8 cellular contexts compared by ENCODE assay signal in genomic region chr16:29203046-29203932, GRCh38.
DNase-seq lines count a peak whose midpoint lies in the region; ATAC-seq, FAIRE-seq and TF ChIP-seq lines count a peak whose summit lies in the region.
"Not testable (repeated sequence)": the region's sequence is repeated elsewhere in the genome, so short reads cannot be mapped to it uniquely, and the experiment has no call there.

No MANE protein-coding gene starts in this region.

- H3K4me3 Mint-ChIP-seq in osteocyte (ENCODE audit: unreplicated experiment) = not testable (repeated sequence)

- not testable (repeated sequence) for H3K27ac Mint-ChIP-seq in osteocyte (ENCODE audit: unreplicated experiment)

- not testable (repeated sequence) for H3K9me3 ChIP-seq in body of pancreas; gastroesophageal sphincter; kidney (ENCODE audit: control insufficient read depth in 1 of 2, low read length in 2 of 2); stomach

- ATAC-seq in body of pancreas, gastroesophageal sphincter: not testable (repeated sequence)

- TF ChIP-seq EP300 in gastroesophageal sphincter (IDR thresholded peaks at IDR 0.05); stomach (IDR thresholded peaks at IDR 0.05): not testable (repeated sequence)

- H3K9ac ChIP-seq in kidney (ENCODE audit: low read length in 2 of 2) = not testable (repeated sequence)

- not testable (repeated sequence) for H3K36me3 Mint-ChIP-seq in osteocyte (ENCODE audit: unreplicated experiment)

- H3K4me1 Mint-ChIP-seq in osteocyte (ENCODE audit: unreplicated experiment) = peaks cover 38% of the 10 kb centered on the region

- peak overlapping the region; percentile 39 to 73 (median 66) for H3K27ac ChIP-seq in body of pancreas
- H3K27ac ChIP-seq in gastroesophageal sphincter = peak overlapping the region; percentile 44 to 90 (median 86)
- not testable (repeated sequence) for H3K27ac ChIP-seq in kidney (ENCODE audit: low read depth in 2 of 2, low read length in 2 of 2)
- peak overlapping the region in 3 of 5 donors; percentile 7 to 84 (median 20) for H3K27ac ChIP-seq in stomach
- peak overlapping the region; percentile 45 for H3K27ac ChIP-seq in urinary bladder (ENCODE audit: low read depth)

- H3K27me3 ChIP-seq in body of pancreas, gastroesophageal sphincter, stomach: not testable (repeated sequence)

- H3K4me3 ChIP-seq in body of pancreas; gastroesophageal sphincter; kidney (ENCODE audit: low read length in 2 of 2); stomach; urinary bladder (ENCODE audit: low read depth, low read length): not testable (repeated sequence)

- intact Hi-C loops in body of pancreas (cut with DNase I); kidney (cut with DNase I); stomach (cut with DNase I; ENCODE audit: low total_unique reads): not testable (repeated sequence)

- H3K4me1 ChIP-seq in body of pancreas = peaks cover 20% of the 10 kb centered on the region
- H3K4me1 ChIP-seq in gastroesophageal sphincter = peaks cover 0 to 56% (median 28%) of the 10 kb centered on the region in 3 donors
- not testable (repeated sequence) for H3K4me1 ChIP-seq in kidney (ENCODE audit: control insufficient read depth in 1 of 2, insufficient read depth in 1 of 2, low read depth in 1 of 2, low read length in 2 of 2); urinary bladder (ENCODE audit: insufficient read depth)
- H3K4me1 ChIP-seq in stomach = peaks cover 0 to 40% (median 14%) of the 10 kb centered on the region in 4 donors

- H3K9me3 Mint-ChIP-seq in osteocyte (ENCODE audit: unreplicated experiment) = not testable (repeated sequence)

- WGBS in body of pancreas, 2 donors = 77 to 80% methylated on average over 25 to 30 of the region's 30 CpGs
- WGBS in gastroesophageal sphincter (ENCODE audit: low coverage in 1 of 2), 2 donors = 85 to 86% methylated on average over 4 to 17 of the region's 30 CpGs
- WGBS in stomach, 5 donors = 78 to 90% (median 86%) methylated on average over 21 to 30 of the region's 30 CpGs
- 89% methylated on average over 30 of the region's 30 CpGs for WGBS in urinary bladder

- H3K27me3 Mint-ChIP-seq in osteocyte (ENCODE audit: unreplicated experiment) = not testable (repeated sequence)

- TF ChIP-seq CTCF in body of pancreas (IDR thresholded peaks at IDR 0.05); gastroesophageal sphincter (IDR thresholded peaks at IDR 0.05); kidney (IDR thresholded peaks at IDR 0.05; ENCODE audit: borderline replicate concordance, extremely low read depth, insufficient read depth); osteocyte (IDR thresholded peaks at IDR 0.05); stomach (IDR thresholded peaks at IDR 0.05): not testable (repeated sequence)

- not testable (repeated sequence) for H3K36me3 ChIP-seq in body of pancreas (replicated peaks in 1 of 2; ENCODE audit: insufficient read depth in 1 of 2, low read depth in 2 of 2); gastroesophageal sphincter; kidney (ENCODE audit: control insufficient read depth in 1 of 2, insufficient read depth in 2 of 2, low read length in 2 of 2); stomach; urinary bladder (ENCODE audit: insufficient read depth)

- not testable (repeated sequence) for TF ChIP-seq POLR2A in body of pancreas (IDR thresholded peaks at IDR 0.05); gastroesophageal sphincter (IDR thresholded peaks at IDR 0.05); stomach (IDR thresholded peaks at IDR 0.05)

- peak; percentile 8 for DNase-seq in activated CD4-positive, CD25-positive, alpha-beta regulatory T cell treated with anti-CD3 and anti-CD28 coated beads, Interleukin-2, amount 50 U/mL, for 72 hours
- not testable (repeated sequence) for DNase-seq in body of pancreas, stomach
- DNase-seq in kidney = peak; percentile 48
- DNase-seq in mesenteric fat pad (ENCODE audit: low spot score) = peak; percentile 85
- peak; percentile 76 for DNase-seq in osteocyte (ENCODE audit: extremely low spot score, unreplicated experiment)

- FAIRE-seq in kidney (lab: Jason Lieb, UNC) = not testable (repeated sequence)
